ENCODE assay signal across 23 cellular contexts in the genomic region with DNA sequence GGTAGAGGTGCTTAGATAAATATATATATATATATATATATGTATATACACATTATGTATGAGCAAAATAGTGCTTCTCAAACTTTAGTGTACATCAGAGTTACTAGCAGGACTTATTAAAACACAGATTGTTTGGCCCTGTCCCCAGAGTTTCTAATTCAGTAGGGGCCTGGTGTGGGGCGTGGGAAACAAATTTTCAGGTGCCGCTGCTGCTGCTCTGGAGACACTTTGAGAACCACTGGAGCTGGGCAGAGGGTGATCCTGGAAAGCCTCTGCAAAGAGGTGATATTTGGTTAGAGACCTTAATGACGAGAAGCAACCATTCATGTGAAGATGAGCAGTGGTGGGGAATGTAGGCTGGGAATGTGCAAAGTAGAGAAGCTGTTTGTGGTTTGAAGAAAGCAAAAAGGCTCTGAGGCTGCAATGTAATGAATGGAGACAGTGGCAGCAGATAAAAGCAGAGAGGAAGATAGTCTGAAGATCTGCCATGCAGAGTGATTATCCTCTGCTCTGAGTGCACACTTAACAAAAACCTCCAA.
"Had no signal": no experiment of that assay in that cellular context is flagged by ENCODE, and none has a peak within 500 bp of the region (broad histone marks: within the 10 kb centered on the region; RNA-seq: fewer than 3 reads in every experiment).

No MANE protein-coding gene starts in this region.

- H3K36me3 ChIP-seq: right lobe of liver, tibial nerve, uterus had no signal

- H3K9me3 Mint-ChIP-seq: activated CD4-positive, alpha-beta memory T cell treated with anti-CD3 and anti-CD28 coated beads, Interleukin-2, amount 10 ng/mL, durations not matched to agents 7 days and 5 days; activated naive CD4-positive, alpha-beta T cell treated with anti-CD3 and anti-CD28 coated beads, Interleukin-2, amount 50 U/mL, for 24 hours; activated T-helper 17 cell treated with anti-CD3 and anti-CD28 coated beads, Interleukin-2, amount 50 U/mL, for 72 hours; central memory CD8-positive, alpha-beta T cell; dendritic cell treated with granulocyte-macrophage colony-stimulating factor and Interleukin-4, amounts not matched to agents 40 ng/mL and 50 ng/mL, for 4 days; immature natural killer cell; memory B cell had no signal

- H3K4me3 Mint-ChIP-seq: activated CD4-positive, alpha-beta memory T cell treated with anti-CD3 and anti-CD28 coated beads, Interleukin-2, amount 10 ng/mL, durations not matched to agents 7 days and 5 days; activated CD4-positive, alpha-beta T cell treated with anti-CD3 and anti-CD28 coated beads, Interleukin-2, amount 10 ng/mL, durations not matched to agents 7 days and 5 days; activated naive CD4-positive, alpha-beta T cell treated with anti-CD3 and anti-CD28 coated beads, Interleukin-2, amount 50 U/mL, for 24 hours; activated T-cell treated with anti-CD3 and anti-CD28 coated beads, Interleukin-2, amount 50 U/mL, for 24 hours; activated T-helper 17 cell treated with anti-CD3 and anti-CD28 coated beads, Interleukin-2, amount 50 U/mL, for 72 hours; central memory CD8-positive, alpha-beta T cell; dendritic cell treated with granulocyte-macrophage colony-stimulating factor and Interleukin-4, amounts not matched to agents 40 ng/mL and 50 ng/mL, for 4 days; immature natural killer cell; memory B cell; natural killer cell; T-helper 17 cell had no signal

- H3K4me1 Mint-ChIP-seq: activated CD4-positive, alpha-beta memory T cell treated with anti-CD3 and anti-CD28 coated beads, Interleukin-2, amount 10 ng/mL, durations not matched to agents 7 days and 5 days; central memory CD8-positive, alpha-beta T cell; immature natural killer cell; memory B cell; natural killer cell had no signal

- H3K36me3 Mint-ChIP-seq: immature natural killer cell, memory B cell, natural killer cell had no signal

- H3K4me1 ChIP-seq: right lobe of liver had no signal

- ATAC-seq: activated T-helper 17 cell treated with anti-CD3 and anti-CD28 coated beads, Interleukin-2, amount 50 U/mL, for 72 hours; natural killer cell; right lobe of liver; T-helper 17 cell had no signal

- H3K9me3 ChIP-seq: right lobe of liver, uterus had no signal

- DNase-seq: activated CD4-positive, alpha-beta memory T cell treated with anti-CD3 and anti-CD28 coated beads, Interleukin-2, amount 10 ng/mL, durations not matched to agents 7 days and 5 days; activated CD4-positive, alpha-beta T cell treated with anti-CD3 and anti-CD28 coated beads for 1 hour; activated CD4-positive, alpha-beta T cell treated with anti-CD3 and anti-CD28 coated beads, Interleukin-2, amount 10 ng/mL, durations not matched to agents 7 days and 5 days; activated CD8-positive, alpha-beta memory T cell treated with anti-CD3 and anti-CD28 coated beads, Interleukin-2, amount 50 U/mL, for 48 hours; activated T-cell treated with anti-CD3 and anti-CD28 coated beads, Interleukin-2, amount 50 U/mL, for 24 hours; anterior cingulate cortex; effector CD4-positive, alpha-beta T cell; glutamatergic neuron; immature natural killer cell; natural killer cell; posterior cingulate gyrus; right lobe of liver; stimulated activated CD4-positive, alpha-beta T cell treated with anti-CD3 and anti-CD28 coated beads, Interleukin-2, amount 100 ng/mL, for 48 hours; stimulated activated naive CD4-positive, alpha-beta T cell treated with Interleukin-2 at 50 U/mL for 16 hours; T-helper 17 cell had no signal

- H3K4me3 ChIP-seq: right lobe of liver, tibial nerve, uterus had no signal

- H3K27me3 ChIP-seq: right lobe of liver, tibial nerve, uterus had no signal

- H3K27ac Mint-ChIP-seq: activated CD4-positive, alpha-beta memory T cell treated with anti-CD3 and anti-CD28 coated beads, Interleukin-2, amount 10 ng/mL, durations not matched to agents 7 days and 5 days; activated CD4-positive, alpha-beta T cell treated with anti-CD3 and anti-CD28 coated beads, Interleukin-2, amount 10 ng/mL, durations not matched to agents 7 days and 5 days; activated T-cell treated with anti-CD3 and anti-CD28 coated beads, Interleukin-2, amount 50 U/mL, for 24 hours; activated T-helper 17 cell treated with anti-CD3 and anti-CD28 coated beads, Interleukin-2, amount 50 U/mL, for 72 hours; dendritic cell treated with granulocyte-macrophage colony-stimulating factor and Interleukin-4, amounts not matched to agents 40 ng/mL and 50 ng/mL, for 4 days; immature natural killer cell; memory B cell; natural killer cell; T-helper 17 cell had no signal

- H3K27ac ChIP-seq: epithelial cell of prostate, right lobe of liver, tibial nerve had no signal

- H3K27me3 Mint-ChIP-seq: activated CD4-positive, alpha-beta memory T cell treated with anti-CD3 and anti-CD28 coated beads, Interleukin-2, amount 10 ng/mL, durations not matched to agents 7 days and 5 days; activated CD4-positive, alpha-beta T cell treated with anti-CD3 and anti-CD28 coated beads, Interleukin-2, amount 10 ng/mL, durations not matched to agents 7 days and 5 days; activated naive CD4-positive, alpha-beta T cell treated with anti-CD3 and anti-CD28 coated beads, Interleukin-2, amount 50 U/mL, for 24 hours; activated T-cell treated with anti-CD3 and anti-CD28 coated beads, Interleukin-2, amount 50 U/mL, for 24 hours; activated T-helper 17 cell treated with anti-CD3 and anti-CD28 coated beads, Interleukin-2, amount 50 U/mL, for 72 hours; T-helper 17 cell had no signal
